In genomic region chr16:8326234-8326633, GRCh38 we compare ENCODE assay signal across 9 cellular contexts.
"Had no signal": no experiment of that assay in that cellular context is flagged by ENCODE, and none has a peak within 500 bp of the region (broad histone marks: within the 10 kb centered on the region; RNA-seq: fewer than 3 reads in every experiment).

No MANE protein-coding gene starts in this region.

- H3K9ac ChIP-seq: GM23248, KMS-11 had no signal

- H2AFZ ChIP-seq: GM23248 had no signal

- H3K36me3 Mint-ChIP-seq: IgD-negative memory B cell had no signal

- H3K27me3 Mint-ChIP-seq: IgD-negative memory B cell had no signal

- FAIRE-seq: H54, HTR-8/SVneo had no signal

- H3K4me3 Mint-ChIP-seq: H9, IgD-negative memory B cell had no signal

- H3K4me1 Mint-ChIP-seq: H9, IgD-negative memory B cell had no signal

- H3K4me3 ChIP-seq: GM23248 had no signal

- H3K27ac ChIP-seq: GM23248, KMS-11 had no signal

- DNase-seq: GM23248, GOT3, H9, HCEC 1CT, KBM-7 had no signal

- H3K4me2 ChIP-seq: KMS-11 had no signal

- H3K27ac Mint-ChIP-seq: H9, IgD-negative memory B cell had no signal
